Comparison of ENCODE assay signal across 37 cellular contexts in genomic region chr17:6018788-6019187, GRCh38. TPM values are rescaled to one million over a fixed set of nuclear protein-coding genes. Genes with fewer than 3 reads are reported as not detected.
"Had no signal": no experiment of that assay in that cellular context is flagged by ENCODE, and none has a peak within 500 bp of the region (broad histone marks: within the 10 kb centered on the region; RNA-seq: fewer than 3 reads in every experiment).

No MANE protein-coding gene starts in this region.

- H3K9me3 ChIP-seq: ascending aorta, breast epithelium, colonic mucosa, gastrocnemius medialis had no signal

- H3K27ac ChIP-seq: ascending aorta, breast epithelium, cardiac muscle cell, colonic mucosa, dorsolateral prefrontal cortex, gastrocnemius medialis, WERI-Rb-1 had no signal

- ATAC-seq: activated CD4-positive, alpha-beta T cell treated with anti-CD3 and anti-CD28 coated beads for 36 hours; activated CD8-positive, alpha-beta memory T cell treated with anti-CD3 and anti-CD28 coated beads, Interleukin-2, amount 10 ng/mL, durations not matched to agents 7 days and 5 days; activated CD8-positive, alpha-beta T cell treated with anti-CD3 and anti-CD28 coated beads, Interleukin-2, amount 10 ng/mL, durations not matched to agents 7 days and 5 days; activated naive CD4-positive, alpha-beta T cell treated with anti-CD3 and anti-CD28 coated beads, Interleukin-2, amount 50 U/mL, for 72 hours; esophagus mucosa; gastrocnemius medialis; T-helper 17 cell had no signal

- H3K4me1 ChIP-seq: ascending aorta, breast epithelium, colonic mucosa, gastrocnemius medialis had no signal

- H3K27me3 Mint-ChIP-seq: activated CD8-positive, alpha-beta memory T cell treated with anti-CD3 and anti-CD28 coated beads, Interleukin-2, amount 10 ng/mL, durations not matched to agents 7 days and 5 days had no signal

- H3K4me3 ChIP-seq: ascending aorta, breast epithelium, cardiac muscle cell, colonic mucosa, dorsolateral prefrontal cortex, gastrocnemius medialis had no signal

- H3K4me3 Mint-ChIP-seq: activated CD4-positive, alpha-beta memory T cell treated with anti-CD3 and anti-CD28 coated beads for 36 hours; activated CD4-positive, alpha-beta T cell treated with anti-CD3 and anti-CD28 coated beads for 36 hours; activated CD4-positive, alpha-beta T cell treated with anti-CD3 and anti-CD28 coated beads, Interleukin-2, amount 10 ng/mL, durations not matched to agents 24 days and 14 days; activated CD8-positive, alpha-beta memory T cell treated with anti-CD3 and anti-CD28 coated beads, Interleukin-2, amount 10 ng/mL, durations not matched to agents 7 days and 5 days; activated CD8-positive, alpha-beta T cell treated with anti-CD3 and anti-CD28 coated beads, Interleukin-2, amount 10 ng/mL, durations not matched to agents 7 days and 5 days; activated naive CD4-positive, alpha-beta T cell treated with anti-CD3 and anti-CD28 coated beads, Interleukin-2, amount 10 ng/mL, durations not matched to agents 7 days and 5 days; activated naive CD8-positive, alpha-beta T cell treated with anti-CD3 and anti-CD28 coated beads, Interleukin-2, amount 10 ng/mL, durations not matched to agents 7 days and 5 days; activated T-helper 1 cell treated with anti-CD3 and anti-CD28 coated beads, Interleukin-12 subunit alpha, Interleukin-12 subunit beta, Interleukin-2, Interleukin-4 antibody, amounts not matched to agents 30 ng/mL and 10 ng/mL and 1 ng/mL, durations not matched to agents 14 hours and 24 hours and 36 hours; brain; dendritic cell treated with granulocyte-macrophage colony-stimulating factor and Interleukin-4, amounts not matched to agents 40 ng/mL and 50 ng/mL, for 4 days; endodermal cell; T-helper 17 cell; T-helper 2 cell treated with Interferon-gamma antibody and Interleukin-4, amounts not matched to agents 5 μg/mL and 100 μg/mL, for 36 hours had no signal

- H3K36me3 ChIP-seq: ascending aorta, breast epithelium, cardiac muscle cell, colonic mucosa, gastrocnemius medialis, WERI-Rb-1 had no signal

- H3K9me3 Mint-ChIP-seq: activated CD4-positive, alpha-beta memory T cell treated with anti-CD3 and anti-CD28 coated beads for 36 hours; activated CD4-positive, alpha-beta T cell treated with anti-CD3 and anti-CD28 coated beads, Interleukin-2, amount 10 ng/mL, durations not matched to agents 24 days and 14 days; activated naive CD4-positive, alpha-beta T cell treated with anti-CD3 and anti-CD28 coated beads, Interleukin-2, amount 10 ng/mL, durations not matched to agents 7 days and 5 days; activated naive CD4-positive, alpha-beta T cell treated with anti-CD3 and anti-CD28 coated beads, Interleukin-2, amount 50 U/mL, for 72 hours; activated naive CD8-positive, alpha-beta T cell treated with anti-CD3 and anti-CD28 coated beads, Interleukin-2, amount 10 ng/mL, durations not matched to agents 7 days and 5 days; activated T-helper 1 cell treated with anti-CD3 and anti-CD28 coated beads, Interleukin-12 subunit alpha, Interleukin-12 subunit beta, Interleukin-2, Interleukin-4 antibody, amounts not matched to agents 30 ng/mL and 10 ng/mL and 1 ng/mL, durations not matched to agents 14 hours and 24 hours and 36 hours; activated T-helper 2 cell treated with anti-CD3 and anti-CD28 coated beads, Interferon-gamma antibody, Interleukin-2, Interleukin-4, amounts not matched to agents 10 μg/mL and 5 μg/mL and 100 μg/mL, durations not matched to agents 14 hours and 24 hours and 36 hours; dendritic cell treated with granulocyte-macrophage colony-stimulating factor and Interleukin-4, amounts not matched to agents 40 ng/mL and 50 ng/mL, for 4 days; endodermal cell; T-helper 2 cell treated with Interferon-gamma antibody and Interleukin-4, amounts not matched to agents 5 μg/mL and 100 μg/mL, for 36 hours had no signal

- H3K27me3 ChIP-seq: ascending aorta, cardiac muscle cell, gastrocnemius medialis had no signal

- H3K36me3 Mint-ChIP-seq: activated CD4-positive, alpha-beta memory T cell treated with anti-CD3 and anti-CD28 coated beads for 36 hours; activated CD8-positive, alpha-beta memory T cell treated with anti-CD3 and anti-CD28 coated beads, Interleukin-2, amount 10 ng/mL, durations not matched to agents 7 days and 5 days; activated naive CD4-positive, alpha-beta T cell treated with anti-CD3 and anti-CD28 coated beads, Interleukin-2, amount 10 ng/mL, durations not matched to agents 7 days and 5 days; activated naive CD4-positive, alpha-beta T cell treated with anti-CD3 and anti-CD28 coated beads, Interleukin-2, amount 50 U/mL, for 72 hours; activated naive CD8-positive, alpha-beta T cell treated with anti-CD3 and anti-CD28 coated beads, Interleukin-2, amount 10 ng/mL, durations not matched to agents 7 days and 5 days; brain had no signal

- H3K27ac Mint-ChIP-seq: activated CD4-positive, alpha-beta memory T cell treated with anti-CD3 and anti-CD28 coated beads for 36 hours; activated CD4-positive, alpha-beta T cell treated with anti-CD3 and anti-CD28 coated beads for 36 hours; activated CD4-positive, alpha-beta T cell treated with anti-CD3 and anti-CD28 coated beads, Interleukin-2, amount 10 ng/mL, durations not matched to agents 24 days and 14 days; activated CD8-positive, alpha-beta memory T cell treated with anti-CD3 and anti-CD28 coated beads, Interleukin-2, amount 10 ng/mL, durations not matched to agents 7 days and 5 days; activated CD8-positive, alpha-beta T cell treated with anti-CD3 and anti-CD28 coated beads, Interleukin-2, amount 10 ng/mL, durations not matched to agents 7 days and 5 days; activated naive CD4-positive, alpha-beta T cell treated with anti-CD3 and anti-CD28 coated beads, Interleukin-2, amount 10 ng/mL, durations not matched to agents 7 days and 5 days; activated naive CD4-positive, alpha-beta T cell treated with anti-CD3 and anti-CD28 coated beads, Interleukin-2, amount 50 U/mL, for 72 hours; activated naive CD8-positive, alpha-beta T cell treated with anti-CD3 and anti-CD28 coated beads, Interleukin-2, amount 10 ng/mL, durations not matched to agents 7 days and 5 days; activated T-helper 1 cell treated with anti-CD3 and anti-CD28 coated beads, Interleukin-12 subunit alpha, Interleukin-12 subunit beta, Interleukin-2, Interleukin-4 antibody, amounts not matched to agents 30 ng/mL and 10 ng/mL and 1 ng/mL, durations not matched to agents 14 hours and 24 hours and 36 hours; activated T-helper 2 cell treated with anti-CD3 and anti-CD28 coated beads, Interferon-gamma antibody, Interleukin-2, Interleukin-4, amounts not matched to agents 10 μg/mL and 5 μg/mL and 100 μg/mL, durations not matched to agents 14 hours and 24 hours and 36 hours; brain; dendritic cell treated with granulocyte-macrophage colony-stimulating factor and Interleukin-4, amounts not matched to agents 40 ng/mL and 50 ng/mL, for 4 days; endodermal cell; T-helper 17 cell; T-helper 2 cell treated with Interferon-gamma antibody and Interleukin-4, amounts not matched to agents 5 μg/mL and 100 μg/mL, for 36 hours had no signal

- DNase-seq: activated CD4-positive, alpha-beta memory T cell treated with anti-CD3 and anti-CD28 coated beads for 36 hours; activated CD4-positive, alpha-beta T cell treated with anti-CD3 and anti-CD28 coated beads for 36 hours; activated CD4-positive, alpha-beta T cell treated with anti-CD3 and anti-CD28 coated beads, Interleukin-2, amount 10 ng/mL, durations not matched to agents 24 days and 14 days; activated CD4-positive, CD25-positive, alpha-beta regulatory T cell; activated CD4-positive, CD25-positive, alpha-beta regulatory T cell treated with anti-CD3 and anti-CD28 coated beads, Interleukin-2, amount 50 U/mL, for 72 hours; activated CD8-positive, alpha-beta memory T cell treated with anti-CD3 and anti-CD28 coated beads, Interleukin-2, amount 10 ng/mL, durations not matched to agents 7 days and 5 days; activated CD8-positive, alpha-beta memory T cell treated with anti-CD3 and anti-CD28 coated beads, Interleukin-2, amount 50 U/mL, for 4 hours; activated CD8-positive, alpha-beta T cell treated with anti-CD3 and anti-CD28 coated beads, Interleukin-2, amount 10 ng/mL, durations not matched to agents 7 days and 5 days; activated gamma-delta T cell; activated naive CD4-positive, alpha-beta T cell; activated naive CD4-positive, alpha-beta T cell treated with anti-CD3 and anti-CD28 coated beads, Interleukin-2, amount 10 ng/mL, durations not matched to agents 7 days and 5 days; activated naive CD8-positive, alpha-beta T cell treated with anti-CD3 and anti-CD28 coated beads, Interleukin-2, amount 10 ng/mL, durations not matched to agents 7 days and 5 days; activated T-cell treated with anti-CD3 and anti-CD28 coated beads, Interleukin-2, amount 50 U/mL, for 1 hour; activated T-cell treated with anti-CD3 and anti-CD28 coated beads, Interleukin-2, amount 50 U/mL, for 48 hours; central memory CD4-positive, alpha-beta T cell; cerebellar nuclear complex; colonic mucosa; dorsolateral prefrontal cortex; effector memory CD4-positive, alpha-beta T cell; endodermal cell; foreskin fibroblast; gastrocnemius medialis; glutamatergic neuron; T-helper 1 cell; T-helper 17 cell; T1000; WERI-Rb-1 had no signal

- H3K4me1 Mint-ChIP-seq: activated CD8-positive, alpha-beta memory T cell treated with anti-CD3 and anti-CD28 coated beads, Interleukin-2, amount 10 ng/mL, durations not matched to agents 7 days and 5 days; activated naive CD4-positive, alpha-beta T cell treated with anti-CD3 and anti-CD28 coated beads, Interleukin-2, amount 10 ng/mL, durations not matched to agents 7 days and 5 days; activated naive CD8-positive, alpha-beta T cell treated with anti-CD3 and anti-CD28 coated beads, Interleukin-2, amount 10 ng/mL, durations not matched to agents 7 days and 5 days; T-helper 17 cell had no signal

RNA-seq across cellular contexts. Expression of gene WSCD1, which starts 51.4 kb away (rescaled TPM):
- total RNA-seq: activated CD4-positive, alpha-beta T cell treated with anti-CD3 and anti-CD28 coated beads, Interleukin-2, amount 10 ng/mL, durations not matched to agents 24 days and 14 days; activated CD8-positive, alpha-beta T cell treated with anti-CD3 and anti-CD28 coated beads, Interleukin-2, amount 10 ng/mL, durations not matched to agents 7 days and 5 days; activated naive CD8-positive, alpha-beta T cell treated with anti-CD3 and anti-CD28 coated beads, Interleukin-2, amount 10 ng/mL, durations not matched to agents 7 days and 5 days had no signal
